In the genomic region with DNA sequence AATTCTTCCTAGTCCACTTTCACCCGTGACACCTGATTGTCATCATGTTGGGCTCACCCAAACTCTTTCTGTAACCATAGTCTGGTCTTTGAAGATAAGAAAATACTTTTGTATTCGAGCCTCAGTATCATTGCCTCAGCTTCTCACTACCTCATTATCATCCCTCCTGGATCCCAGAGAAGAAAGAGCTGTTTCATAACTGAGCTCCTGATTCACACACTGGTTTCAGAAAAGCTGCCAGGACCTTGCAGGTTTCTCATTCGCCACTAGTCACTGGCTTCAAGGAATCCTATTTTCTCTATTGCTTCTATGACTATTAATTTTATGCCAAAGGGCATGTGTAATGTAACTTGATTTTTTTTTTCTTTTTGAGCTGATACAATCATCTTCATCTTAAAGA, we compare ENCODE assay signal across 1 cellular context.
TF ChIP-seq lines count a peak whose summit lies in the region.

No MANE protein-coding gene starts in this region.

TF ChIP-seq in H1, 55 proteins besides CTCF, POLR2A, EP300 and RAD21 (continued from another document):
- TF ChIP-seq KDM1A (IDR thresholded peaks at IDR 0.05; ENCODE audit: borderline replicate concordance, low read length) = no peak
- TF ChIP-seq, protein P1, sequence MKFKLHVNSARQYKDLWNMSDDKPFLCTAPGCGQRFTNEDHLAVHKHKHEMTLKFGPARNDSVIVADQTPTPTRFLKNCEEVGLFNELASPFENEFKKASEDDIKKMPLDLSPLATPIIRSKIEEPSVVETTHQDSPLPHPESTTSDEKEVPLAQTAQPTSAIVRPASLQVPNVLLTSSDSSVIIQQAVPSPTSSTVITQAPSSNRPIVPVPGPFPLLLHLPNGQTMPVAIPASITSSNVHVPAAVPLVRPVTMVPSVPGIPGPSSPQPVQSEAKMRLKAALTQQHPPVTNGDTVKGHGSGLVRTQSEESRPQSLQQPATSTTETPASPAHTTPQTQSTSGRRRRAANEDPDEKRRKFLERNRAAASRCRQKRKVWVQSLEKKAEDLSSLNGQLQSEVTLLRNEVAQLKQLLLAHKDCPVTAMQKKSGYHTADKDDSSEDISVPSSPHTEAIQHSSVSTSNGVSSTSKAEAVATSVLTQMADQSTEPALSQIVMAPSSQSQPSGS (IDR thresholded peaks at IDR 0.05; ENCODE audit: low read length) = no peak
- TF ChIP-seq SIN3A (conservative IDR thresholded peaks at IDR 0.05 in 1 of 2, IDR thresholded peaks at IDR 0.05 in 1 of 2; ENCODE audit: low read depth in 1 of 2, low read length in 2 of 2) = no peak
- TF ChIP-seq PHF8 (conservative IDR thresholded peaks at IDR 0.05; ENCODE audit: low read depth, low read length) = no peak
- TF ChIP-seq ASH2L (IDR thresholded peaks at IDR 0.05; ENCODE audit: low read length) = no peak
- no peak for TF ChIP-seq HDAC6 (IDR thresholded peaks at IDR 0.05; ENCODE audit: low read depth, low read length)
TF ChIP-seq in H1: peak in this region for 0.
